8 cellular contexts compared by ENCODE assay signal in the genomic region with DNA sequence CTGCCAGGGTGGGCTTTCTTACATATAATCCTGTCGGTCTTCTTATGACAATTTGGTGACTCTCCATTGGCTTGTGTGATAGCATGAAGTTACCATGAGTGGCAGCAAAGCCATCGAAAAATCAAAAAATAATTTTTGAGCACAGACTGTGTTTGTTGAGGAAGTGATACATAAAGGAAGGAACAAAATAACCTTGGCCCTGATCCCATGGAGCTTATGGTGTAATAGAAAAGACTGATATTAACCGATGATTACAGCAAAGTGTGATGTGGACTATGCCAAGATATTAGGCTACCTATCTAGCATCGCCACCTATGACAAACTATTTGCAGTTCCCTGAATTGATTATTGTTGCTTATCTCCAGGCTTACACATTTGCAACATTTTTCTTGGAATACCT.
"Had no signal": no experiment of that assay in that cellular context is flagged by ENCODE, and none has a peak within 500 bp of the region (broad histone marks: within the 10 kb centered on the region; RNA-seq: fewer than 3 reads in every experiment).

No MANE protein-coding gene starts in this region.

- DNase-seq: IMR-90, KBM-7, KG1 had no signal

- H3K27ac ChIP-seq: HL-60 had no signal

- H3K36me3 Mint-ChIP-seq: IgD-negative memory B cell had no signal

- H3K27ac Mint-ChIP-seq: IgD-negative memory B cell had no signal

- H3K4me1 Mint-ChIP-seq: IgD-negative memory B cell had no signal

- H3K4me3 ChIP-seq: K562 had no signal

- H3K27me3 Mint-ChIP-seq: IgD-negative memory B cell had no signal

- ATAC-seq: HepG2, K562 had no signal

- H3K4me3 Mint-ChIP-seq: IgD-negative memory B cell had no signal

- FAIRE-seq: HepG2, HTR-8/SVneo, K562 had no signal
